In genomic region chr15:31024979-31025378, GRCh38 we compare ENCODE assay signal across 15 cellular contexts. TPM values are rescaled to one million over a fixed set of nuclear protein-coding genes. Genes with fewer than 3 reads are reported as not detected.
DNase-seq lines count a peak whose midpoint lies in the region; ATAC-seq and TF ChIP-seq lines count a peak whose summit lies in the region.
"Had no signal": no experiment of that assay in that cellular context is flagged by ENCODE, and none has a peak within 500 bp of the region (broad histone marks: within the 10 kb centered on the region; RNA-seq: fewer than 3 reads in every experiment).

No MANE protein-coding gene starts in this region.

- H3K4me3 ChIP-seq in SJSA1: no peak overlapping the region
- no peak overlapping the region for H3K4me3 ChIP-seq in fibroblast of the aortic adventitia (ENCODE audit: low read depth, low read length)
- H3K4me3 ChIP-seq in osteoblast (ENCODE audit: insufficient read depth, low read length): peak overlapping the region; percentile 36
- H3K4me3 ChIP-seq: coronary artery had no signal

- no peaks in the 10 kb centered on the region for H3K27me3 ChIP-seq in SJSA1 (replicated peaks)
- H3K27me3 ChIP-seq in osteoblast (ENCODE audit: insufficient read depth, low read length): no peaks in the 10 kb centered on the region

- H3K79me2 ChIP-seq in osteoblast (ENCODE audit: insufficient read depth, low read length): no peaks in the 10 kb centered on the region

- H4K20me1 ChIP-seq in osteoblast (ENCODE audit: insufficient read depth, low read length): no peaks in the 10 kb centered on the region

- H3K27ac ChIP-seq in SJSA1: peak overlapping the region; percentile 86
- H3K27ac ChIP-seq in osteoblast (ENCODE audit: low read depth, low read length): peak overlapping the region; percentile 93
- H3K27ac ChIP-seq: coronary artery had no signal

- CTCF ChIA-PET in activated CD8-positive, alpha-beta T cell treated with anti-CD3 and anti-CD28 coated beads for 36 hours (lab: Charles Lee): no interaction called here

- H3K4me3 Mint-ChIP-seq in activated CD8-positive, alpha-beta T cell treated with anti-CD3 and anti-CD28 coated beads for 36 hours: no peak overlapping the region

- H3K9me3 Mint-ChIP-seq in activated CD8-positive, alpha-beta T cell treated with anti-CD3 and anti-CD28 coated beads for 36 hours: no peaks in the 10 kb centered on the region

- TF ChIP-seq CTCF in fibroblast of the aortic adventitia (IDR thresholded peaks at IDR 0.05; ENCODE audit: insufficient read depth, low read length) (no peak), osteoblast (IDR thresholded peaks at IDR 0.05; ENCODE audit: extremely low read depth, low read depth, low read length) (no peak)
- TF ChIP-seq CTCF in activated CD8-positive, alpha-beta T cell treated with anti-CD3 and anti-CD28 coated beads for 36 hours (IDR thresholded peaks at IDR 0.05): no peak

- H3K27ac Mint-ChIP-seq in activated CD8-positive, alpha-beta T cell treated with anti-CD3 and anti-CD28 coated beads for 36 hours: no peak overlapping the region

- H3K4me1 Mint-ChIP-seq in activated CD8-positive, alpha-beta T cell treated with anti-CD3 and anti-CD28 coated beads for 36 hours (ENCODE audit: low read depth): no peaks in the 10 kb centered on the region

- peaks cover 7% of the 10 kb centered on the region for H3K27me3 Mint-ChIP-seq in activated CD8-positive, alpha-beta T cell treated with anti-CD3 and anti-CD28 coated beads for 36 hours

- peak; percentile 19 for DNase-seq in ELF-1 (ENCODE audit: low read depth, low spot score)
- peak in 1 of 2 experiments; percentile 47 for DNase-seq in SJSA1 (ENCODE audit: low read depth in 1 of 2, low spot score in 2 of 2)
- peak; percentile 49 for DNase-seq in fibroblast of the aortic adventitia (ENCODE audit: low read depth)
- DNase-seq in osteoblast (ENCODE audit: insufficient read length, low spot score, missing footprints): peak; percentile 82
- no peak for DNase-seq in activated CD8-positive, alpha-beta T cell treated with anti-CD3 and anti-CD28 coated beads for 36 hours
- no peak for DNase-seq in AG08396 (ENCODE audit: low spot score)
- DNase-seq: C1 segment of cervical spinal cord; KG1; NCI-H1436; NCI-H345; stimulated activated CD4-positive, alpha-beta T cell treated with anti-CD3 and anti-CD28 coated beads, Interleukin-4, amount 100 ng/mL, for 24 hours had no signal

- H2AFZ ChIP-seq in osteoblast (ENCODE audit: low read length): peak overlapping the region; percentile 37

- POLR2A ChIA-PET in activated CD8-positive, alpha-beta T cell treated with anti-CD3 and anti-CD28 coated beads for 36 hours (lab: Charles Lee): no interaction called here

- peaks cover 23% of the 10 kb centered on the region for H3K4me1 ChIP-seq in SJSA1 (replicated peaks)
- H3K4me1 ChIP-seq in osteoblast (ENCODE audit: insufficient read depth, low read length): peaks cover 29% of the 10 kb centered on the region

- no peaks in the 10 kb centered on the region for H3K9me3 ChIP-seq in SJSA1 (replicated peaks)
- no peaks in the 10 kb centered on the region for H3K9me3 ChIP-seq in osteoblast (ENCODE audit: low read depth, low read length)

- peak overlapping the region; percentile 66 for H3K4me2 ChIP-seq in osteoblast (ENCODE audit: insufficient read depth, low read length)

- H3K36me3 Mint-ChIP-seq in activated CD8-positive, alpha-beta T cell treated with anti-CD3 and anti-CD28 coated beads for 36 hours (ENCODE audit: low read depth): no peaks in the 10 kb centered on the region

- ATAC-seq in activated CD8-positive, alpha-beta T cell treated with anti-CD3 and anti-CD28 coated beads for 36 hours: no peak
- ATAC-seq in HG03045 (IDR thresholded peaks at IDR 0.05; ENCODE audit: unreplicated experiment): no peak
- ATAC-seq in GM21360 (IDR thresholded peaks at IDR 0.05; ENCODE audit: unreplicated experiment): no peak
- ATAC-seq: activated CD4-positive, CD25-positive, alpha-beta regulatory T cell treated with anti-CD3 and anti-CD28 coated beads, Interleukin-2, amount 50 U/mL, for 24 hours had no signal

- H3K36me3 ChIP-seq in SJSA1: no peaks in the 10 kb centered on the region
- H3K36me3 ChIP-seq in osteoblast (ENCODE audit: insufficient read depth, low read length): no peaks in the 10 kb centered on the region

- intact Hi-C loops in activated CD8-positive, alpha-beta T cell treated with anti-CD3 and anti-CD28 coated beads for 36 hours (cut with micrococcal nuclease): no loop called here

RNA-seq across cellular contexts. Expression of gene MTMR10, which starts 33.6 kb away (rescaled TPM):
- 20.2 and 22.4 TPM in 2 replicates for total RNA-seq in SJSA1 (2014; rRNA removed; shearing (Covaris generic))
- total RNA-seq in fibroblast of the aortic adventitia (ENCODE audit: low replicate concordance): 16.2 and 21.3 TPM in 2 replicates
- total RNA-seq in osteoblast: 17.4 and 21.8 TPM in 2 replicates
- 10 to 100 TPM; 11.3 to 13.2 TPM for total RNA-seq in activated CD8-positive, alpha-beta T cell treated with anti-CD3 and anti-CD28 coated beads for 36 hours

Comparison
In these comparisons a context has a peak if more than half of its experiments do, and no peak if none do; other contexts are left out.
1. DNase-seq: peak in ELF-1 (single experiment), fibroblast of the aortic adventitia (single experiment) and osteoblast (single experiment); none in activated CD8-positive, alpha-beta T cell treated with anti-CD3 and anti-CD28 coated beads for 36 hours (single experiment) and AG08396 (single experiment).